ENCODE assay signal across 8 cellular contexts in genomic region chr4:44725861-44726820, GRCh38. TPM values are rescaled to one million over a fixed set of nuclear protein-coding genes. Genes with fewer than 3 reads are reported as not detected.
DNase-seq lines count a peak whose midpoint lies in the region; ATAC-seq and TF ChIP-seq lines count a peak whose summit lies in the region.

Gene GNPDA2 (minus strand): TSS chr4:44726556. CDS start chr4:44722207, 4,349 bp downstream.

- H3K36me3 Mint-ChIP-seq in endothelial cell (ENCODE audit: low read depth, unreplicated experiment) (no peaks in the 10 kb centered on the region), mesothelial cell of epicardium (no peaks in the 10 kb centered on the region)

- no peaks in the 10 kb centered on the region for H3K9me3 Mint-ChIP-seq in endothelial cell (ENCODE audit: unreplicated experiment)
- peaks cover 4% of the 10 kb centered on the region for H3K9me3 Mint-ChIP-seq in mesothelial cell of epicardium

- H3K4me3 Mint-ChIP-seq in endothelial cell (ENCODE audit: unreplicated experiment) = peak within 1 kb of the TSS; percentile 94
- peak within 1 kb of the TSS; percentile 80 for H3K4me3 Mint-ChIP-seq in mesothelial cell of epicardium

- DNase-seq in COLO829 (ENCODE audit: low spot score) (peak; percentile 68), HT1080 (ENCODE audit: low read depth) (peak; percentile 90), NOMO-1 treated with dmso at 0.1 percent for 144 hours (lab: John Stamatoyannopoulos, UW; ENCODE audit: unreplicated experiment) (peak; percentile 74), endothelial cell (ENCODE audit: low spot score) (peak; percentile 85), mesothelial cell of epicardium (ENCODE audit: low spot score in 2 of 2, unreplicated experiment in 2 of 2) (peak; percentile 71 to 84)
- peak; percentile 56 for DNase-seq in activated CD8-positive, alpha-beta memory T cell treated with anti-CD3 and anti-CD28 coated beads, Interleukin-2, amount 50 U/mL, for 24 hours (ENCODE audit: extremely low read depth)
- peak; percentile 75 to 78 for DNase-seq in stimulated activated CD8-positive, alpha-beta memory T cell treated with anti-CD3 and anti-CD28 coated beads, Interleukin-15, amount 100 ng/mL, for 48 hours (ENCODE audit: low read depth in 2 of 2)

- TF ChIP-seq CTCF in endothelial cell (IDR thresholded peaks at IDR 0.05; ENCODE audit: unreplicated experiment) (no peak), mesothelial cell of epicardium (IDR thresholded peaks at IDR 0.05; ENCODE audit: unreplicated experiment) (no peak)

- ATAC-seq in GM21360 (IDR thresholded peaks at IDR 0.05; ENCODE audit: unreplicated experiment) = peak; percentile 88

- H3K27me3 Mint-ChIP-seq in endothelial cell (ENCODE audit: unreplicated experiment) (peaks cover 3% of the 10 kb centered on the region), mesothelial cell of epicardium (ENCODE audit: low read depth) (peaks cover 11% of the 10 kb centered on the region)

- H3K4me1 Mint-ChIP-seq in endothelial cell (ENCODE audit: unreplicated experiment) = peaks cover 5% of the 10 kb centered on the region
- peaks cover 21% of the 10 kb centered on the region for H3K4me1 Mint-ChIP-seq in mesothelial cell of epicardium

- H3K27ac Mint-ChIP-seq in endothelial cell (ENCODE audit: unreplicated experiment) (peak within 1 kb of the TSS; percentile 17), mesothelial cell of epicardium (peak within 1 kb of the TSS; percentile 92)

RNA-seq across cellular contexts. Expression of gene GNPDA2, which starts in this region (rescaled TPM):
- total RNA-seq in HT1080 (2014; rRNA removed; shearing (Covaris generic)) = 22.9 and 31.6 TPM in 2 replicates
- polyA plus RNA-seq in HT1080 (2015; cell fraction: cytosol; rRNA removed) = 29.2 and 37.7 TPM in 2 replicates
- polyA plus RNA-seq in HT1080 (2015; cell fraction: nucleus; rRNA removed) = 35.6 and 41.0 TPM in 2 replicates
- 7.2 TPM for total RNA-seq in endothelial cell (ENCODE audit: unreplicated experiment)
- total RNA-seq in mesothelial cell of epicardium = 10.8 to 12.3 TPM (median 11.4 TPM) in 3 replicates

Comparison
In these comparisons a context has a peak if more than half of its experiments do, and no peak if none do; other contexts are left out.
1. Peak in every context shown above with its lines: DNase-seq and ATAC-seq.